ENCODE assay signal across 8 cellular contexts in genomic region chr5:160312960-160313734, GRCh38. TPM values are rescaled to one million over a fixed set of nuclear protein-coding genes. Genes with fewer than 3 reads are reported as not detected.
DNase-seq lines count a peak whose midpoint lies in the region; ATAC-seq, FAIRE-seq and TF ChIP-seq lines count a peak whose summit lies in the region.

No MANE protein-coding gene starts in this region.

- dilution Hi-C loops in keratinocyte (cut with MboI; ENCODE audit: extremely low pct_ligation_motif_present, low sequenced_read_pairs) = no loop called here

- H3K4me1 ChIP-seq in keratinocyte (ENCODE audit: control insufficient read depth, extremely low read depth, insufficient read depth, low read length) (peaks cover 12% of the 10 kb centered on the region), thymus (ENCODE audit: control insufficient read depth, insufficient read depth, low read length) (no peaks in the 10 kb centered on the region)

- no peaks in the 10 kb centered on the region for H4K20me1 ChIP-seq in keratinocyte (ENCODE audit: control insufficient read depth, extremely low read depth, insufficient read depth, low read length)

- H3K27me3 ChIP-seq in keratinocyte (ENCODE audit: control insufficient read depth, extremely low read depth, insufficient read depth, low read length) = peaks cover 27% of the 10 kb centered on the region
- H3K27me3 ChIP-seq in thymus (ENCODE audit: control insufficient read depth, insufficient read depth) = peaks cover 15% of the 10 kb centered on the region

- no peak for TF ChIP-seq POLR2A in H54 (IDR thresholded peaks at IDR 0.05; ENCODE audit: low read depth, low read length)

- no peak for DNase-seq in activated T-cell treated with anti-CD3 and anti-CD28 coated beads, Interleukin-2, amount 50 U/mL, for 4 hours
- DNase-seq in activated T-cell treated with anti-CD3 and anti-CD28 coated beads for 4 hours = no peak
- no peak for DNase-seq in keratinocyte (ENCODE audit: low read depth, low spot score)
- no peak for DNase-seq in NCI-H524 (lab: John Stamatoyannopoulos, UW)
- DNase-seq in H54 (ENCODE audit: insufficient read length, low spot score) = no peak
- no peak for DNase-seq in NK-92 treated with Interleukin-12 subunit alpha and Interleukin-12 subunit beta, amount 100 ng/mL, for 24 hours (lab: John Stamatoyannopoulos, UW)

- H3K9me3 Mint-ChIP-seq in activated T-cell treated with anti-CD3 and anti-CD28 coated beads, Interleukin-2, amount 50 U/mL, for 4 hours = no peaks in the 10 kb centered on the region

- FAIRE-seq in keratinocyte (lab: Jason Lieb, UNC) (no peak), H54 (lab: Jason Lieb, UNC) (no peak)

- no peaks in the 10 kb centered on the region for H3K79me2 ChIP-seq in keratinocyte (ENCODE audit: control insufficient read depth, insufficient read depth, low read length)

- H3K9ac ChIP-seq in keratinocyte (ENCODE audit: control insufficient read depth, extremely low read depth, insufficient read depth, low read length) = no peak overlapping the region

- H2AFZ ChIP-seq in keratinocyte (ENCODE audit: control insufficient read depth, low read length) = peak overlapping the region; percentile 62

- peak overlapping the region; percentile 86 for H3K4me2 ChIP-seq in keratinocyte (ENCODE audit: control insufficient read depth, extremely low read depth, insufficient read depth, low read depth, low read length)

- peak overlapping the region; percentile 69 for H3K4me3 Mint-ChIP-seq in activated T-cell treated with anti-CD3 and anti-CD28 coated beads, Interleukin-2, amount 50 U/mL, for 4 hours

- H3K9me3 ChIP-seq in keratinocyte (ENCODE audit: control insufficient read depth, low read depth, low read length) (no peaks in the 10 kb centered on the region), thymus (ENCODE audit: control insufficient read depth) (no peaks in the 10 kb centered on the region)

- ATAC-seq in activated T-cell treated with anti-CD3 and anti-CD28 coated beads, Interleukin-2, amount 50 U/mL, for 4 hours = no peak

- H3K9me1 ChIP-seq in keratinocyte (ENCODE audit: control insufficient read depth, extremely low read depth, insufficient read depth, low read length) = no peaks in the 10 kb centered on the region

- peak overlapping the region; percentile 79 for H3K4me3 ChIP-seq in WI38 (ENCODE audit: low read depth, low read length)
- H3K4me3 ChIP-seq in keratinocyte (ENCODE audit: control insufficient read depth in 2 of 3, extremely low read depth in 1 of 3, insufficient read depth in 2 of 3, low read depth in 1 of 3, low read length in 3 of 3) = peak overlapping the region; percentile 52 to 72 (median 67)
- peak overlapping the region; percentile 83 for H3K4me3 ChIP-seq in thymus (ENCODE audit: low read length)

- peaks cover 55% of the 10 kb centered on the region for H3K27me3 Mint-ChIP-seq in activated T-cell treated with anti-CD3 and anti-CD28 coated beads, Interleukin-2, amount 50 U/mL, for 4 hours (ENCODE audit: low read depth)

- H3K4me1 Mint-ChIP-seq in activated T-cell treated with anti-CD3 and anti-CD28 coated beads, Interleukin-2, amount 50 U/mL, for 4 hours (ENCODE audit: low read depth) = peaks cover 8% of the 10 kb centered on the region

- no peaks in the 10 kb centered on the region for H3K36me3 Mint-ChIP-seq in activated T-cell treated with anti-CD3 and anti-CD28 coated beads, Interleukin-2, amount 50 U/mL, for 4 hours (ENCODE audit: insufficient read depth)

- H3K27ac ChIP-seq in keratinocyte (ENCODE audit: control insufficient read depth, insufficient read depth, low read length) = no peak overlapping the region
- no peak overlapping the region for H3K27ac ChIP-seq in thymus (ENCODE audit: low read depth)

- TF ChIP-seq CTCF in WI38 (IDR thresholded peaks at IDR 0.05; ENCODE audit: low read depth, low read length) (no peak), keratinocyte (optimal IDR thresholded peaks at IDR 0.05 in 1 of 3, IDR thresholded peaks at IDR 0.05 in 1 of 3, conservative IDR thresholded peaks at IDR 0.05 in 1 of 3; ENCODE audit: extremely low read depth in 1 of 3, insufficient read depth in 2 of 3, low read length in 3 of 3) (no peak)

- 28% methylated on average over 8 of the region's 8 CpGs for WGBS in thymus

- no peaks in the 10 kb centered on the region for H3K36me3 ChIP-seq in keratinocyte (ENCODE audit: control insufficient read depth in 2 of 2, extremely low read depth in 1 of 2, insufficient read depth in 2 of 2, low read length in 2 of 2)
- no peaks in the 10 kb centered on the region for H3K36me3 ChIP-seq in thymus (ENCODE audit: control insufficient read depth, insufficient read depth)

RNA-seq across cellular contexts. Expression of gene CCNJL, which starts 0.8 kb away (rescaled TPM):
- total RNA-seq in activated T-cell treated with anti-CD3 and anti-CD28 coated beads, Interleukin-2, amount 50 U/mL, for 4 hours = under 1 TPM; 0.10 to 0.30 (median 0.13) TPM
- polyA plus RNA-seq in keratinocyte (1.6 to 4.2 TPM (median 2.1 TPM) in 3 replicates), thymus (2.7 TPM)
- polyA plus RNA-seq in keratinocyte (2011; ENCODE audit: low read depth) = not detected
- polyA plus RNA-seq in keratinocyte (2011; cell fraction: cytosol; rRNA removed) = 2.6 and 4.2 TPM in 2 replicates
- polyA plus RNA-seq in keratinocyte (2011; cell fraction: nucleus; rRNA removed) = 2.6 and 3.5 TPM in 2 replicates
- 0.11 and 4.9 TPM in 2 replicates for polyA plus RNA-seq in keratinocyte (2012; ENCODE audit: low replicate concordance)
- polyA minus RNA-seq in keratinocyte = 2.6 to 4.7 TPM (median 4.2 TPM) in 3 replicates
- 2.3 TPM for polyA minus RNA-seq in keratinocyte (2011; cell fraction: cytosol; rRNA and poly(A)+ RNA removed)
- 2.3 and 4.0 TPM in 2 replicates for polyA minus RNA-seq in keratinocyte (2011; cell fraction: nucleus; rRNA and poly(A)+ RNA removed)

RNA-seq across cellular contexts. Expression of gene C1QTNF2, which starts 57.3 kb away (rescaled TPM):
- total RNA-seq in activated T-cell treated with anti-CD3 and anti-CD28 coated beads, Interleukin-2, amount 50 U/mL, for 4 hours = not detected
- polyA plus RNA-seq in keratinocyte (0.03 to 0.07 TPM (median 0.05 TPM) in 3 replicates), thymus (0.46 TPM)
- not detected for polyA plus RNA-seq in keratinocyte (2011; ENCODE audit: low read depth)
- polyA plus RNA-seq in keratinocyte (2011; cell fraction: cytosol; rRNA removed) = not detected in 2 replicates
- polyA plus RNA-seq in keratinocyte (2011; cell fraction: nucleus; rRNA removed) = 0.05 TPM in 1 of 2 replicates, not detected in the other
- 0.07 TPM in 1 of 2 replicates, not detected in the other for polyA plus RNA-seq in keratinocyte (2012; ENCODE audit: low replicate concordance)
- polyA minus RNA-seq in keratinocyte = 0.33 TPM in 1 of 3 replicates, not detected in the others
- polyA minus RNA-seq in keratinocyte (2011; cell fraction: cytosol; rRNA and poly(A)+ RNA removed) = not detected
- not detected in 2 replicates for polyA minus RNA-seq in keratinocyte (2011; cell fraction: nucleus; rRNA and poly(A)+ RNA removed)
